2 cellular contexts compared by ENCODE assay signal in genomic region chr2:70091364-70091763, GRCh38.
TF ChIP-seq lines count a peak whose summit lies in the region.

No MANE protein-coding gene starts in this region.

TF ChIP-seq in HEK293, 187 proteins besides CTCF, POLR2A, EP300 and RAD21 (continued from another document):
- TF ChIP-seq, protein P1, sequence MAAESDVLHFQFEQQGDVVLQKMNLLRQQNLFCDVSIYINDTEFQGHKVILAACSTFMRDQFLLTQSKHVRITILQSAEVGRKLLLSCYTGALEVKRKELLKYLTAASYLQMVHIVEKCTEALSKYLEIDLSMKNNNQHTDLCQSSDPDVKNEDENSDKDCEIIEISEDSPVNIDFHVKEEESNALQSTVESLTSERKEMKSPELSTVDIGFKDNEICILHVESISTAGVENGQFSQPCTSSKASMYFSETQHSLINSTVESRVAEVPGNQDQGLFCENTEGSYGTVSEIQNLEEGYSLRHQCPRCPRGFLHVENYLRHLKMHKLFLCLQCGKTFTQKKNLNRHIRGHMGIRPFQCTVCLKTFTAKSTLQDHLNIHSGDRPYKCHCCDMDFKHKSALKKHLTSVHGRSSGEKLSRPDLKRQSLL (tag by site-specific recombination; IDR thresholded peaks at IDR 0.05), result no peak
- TF ChIP-seq, protein P2, sequence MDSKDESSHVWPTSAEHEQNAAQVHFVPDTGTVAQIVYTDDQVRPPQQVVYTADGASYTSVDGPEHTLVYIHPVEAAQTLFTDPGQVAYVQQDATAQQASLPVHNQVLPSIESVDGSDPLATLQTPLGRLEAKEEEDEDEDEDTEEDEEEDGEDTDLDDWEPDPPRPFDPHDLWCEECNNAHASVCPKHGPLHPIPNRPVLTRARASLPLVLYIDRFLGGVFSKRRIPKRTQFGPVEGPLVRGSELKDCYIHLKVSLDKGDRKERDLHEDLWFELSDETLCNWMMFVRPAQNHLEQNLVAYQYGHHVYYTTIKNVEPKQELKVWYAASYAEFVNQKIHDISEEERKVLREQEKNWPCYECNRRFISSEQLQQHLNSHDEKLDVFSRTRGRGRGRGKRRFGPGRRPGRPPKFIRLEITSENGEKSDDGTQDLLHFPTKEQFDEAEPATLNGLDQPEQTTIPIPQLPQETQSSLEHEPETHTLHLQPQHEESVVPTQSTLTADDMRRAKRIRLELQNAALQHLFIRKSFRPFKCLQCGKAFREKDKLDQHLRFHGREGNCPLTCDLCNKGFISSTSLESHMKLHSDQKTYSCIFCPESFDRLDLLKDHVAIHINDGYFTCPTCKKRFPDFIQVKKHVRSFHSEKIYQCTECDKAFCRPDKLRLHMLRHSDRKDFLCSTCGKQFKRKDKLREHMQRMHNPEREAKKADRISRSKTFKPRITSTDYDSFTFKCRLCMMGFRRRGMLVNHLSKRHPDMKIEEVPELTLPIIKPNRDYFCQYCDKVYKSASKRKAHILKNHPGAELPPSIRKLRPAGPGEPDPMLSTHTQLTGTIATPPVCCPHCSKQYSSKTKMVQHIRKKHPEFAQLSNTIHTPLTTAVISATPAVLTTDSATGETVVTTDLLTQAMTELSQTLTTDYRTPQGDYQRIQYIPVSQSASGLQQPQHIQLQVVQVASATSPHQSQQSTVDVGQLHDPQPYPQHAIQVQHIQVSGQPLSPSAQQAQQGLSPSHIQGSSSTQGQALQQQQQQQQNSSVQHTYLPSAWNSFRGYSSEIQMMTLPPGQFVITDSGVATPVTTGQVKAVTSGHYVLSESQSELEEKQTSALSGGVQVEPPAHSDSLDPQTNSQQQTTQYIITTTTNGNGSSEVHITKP (tag by site-specific recombination; IDR thresholded peaks at IDR 0.05), result peak; percentile 41
- TF ChIP-seq ZNF18 (tag by site-specific recombination; IDR thresholded peaks at IDR 0.05) (no peak), ZBTB17 (tag by site-specific recombination; IDR thresholded peaks at IDR 0.05) (peak; percentile 78), SCRT2 (tag by site-specific recombination; IDR thresholded peaks at IDR 0.05) (peak; percentile 73), WT1 (tag by site-specific recombination; IDR thresholded peaks at IDR 0.05) (no peak), ZNF132 (tag by site-specific recombination; IDR thresholded peaks at IDR 0.05; ENCODE audit: borderline replicate concordance) (no peak), ZFHX2 (tag by site-specific recombination; conservative IDR thresholded peaks at IDR 0.05) (no peak)

TF ChIP-seq in GM12878, 131 proteins besides CTCF, POLR2A, EP300 and RAD21 (continued from another document):
- TF ChIP-seq, protein P3, sequence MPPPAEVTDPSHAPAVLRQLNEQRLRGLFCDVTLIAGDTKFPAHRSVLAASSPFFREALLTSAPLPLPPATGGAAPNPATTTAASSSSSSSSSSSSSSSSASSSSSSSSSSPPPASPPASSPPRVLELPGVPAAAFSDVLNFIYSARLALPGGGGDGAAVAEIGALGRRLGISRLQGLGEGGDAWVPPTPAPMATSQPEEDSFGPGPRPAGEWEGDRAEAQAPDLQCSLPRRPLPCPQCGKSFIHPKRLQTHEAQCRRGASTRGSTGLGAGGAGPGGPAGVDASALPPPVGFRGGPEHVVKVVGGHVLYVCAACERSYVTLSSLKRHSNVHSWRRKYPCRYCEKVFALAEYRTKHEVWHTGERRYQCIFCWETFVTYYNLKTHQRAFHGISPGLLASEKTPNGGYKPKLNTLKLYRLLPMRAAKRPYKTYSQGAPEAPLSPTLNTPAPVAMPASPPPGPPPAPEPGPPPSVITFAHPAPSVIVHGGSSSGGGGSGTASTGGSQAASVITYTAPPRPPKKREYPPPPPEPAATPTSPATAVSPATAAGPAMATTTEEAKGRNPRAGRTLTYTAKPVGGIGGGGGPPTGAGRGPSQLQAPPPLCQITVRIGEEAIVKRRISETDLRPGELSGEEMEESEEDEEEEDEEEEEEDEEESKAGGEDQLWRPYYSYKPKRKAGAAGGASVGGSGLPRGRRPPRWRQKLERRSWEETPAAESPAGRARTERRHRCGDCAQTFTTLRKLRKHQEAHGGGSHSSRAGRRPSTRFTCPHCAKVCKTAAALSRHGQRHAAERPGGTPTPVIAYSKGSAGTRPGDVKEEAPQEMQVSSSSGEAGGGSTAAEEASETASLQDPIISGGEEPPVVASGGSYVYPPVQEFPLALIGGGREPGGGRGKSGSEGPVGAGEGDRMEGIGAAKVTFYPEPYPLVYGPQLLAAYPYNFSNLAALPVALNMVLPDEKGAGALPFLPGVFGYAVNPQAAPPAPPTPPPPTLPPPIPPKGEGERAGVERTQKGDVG (CRISPR knock-in tag; IDR thresholded peaks at IDR 0.05), result no peak
- no peak for TF ChIP-seq ZNF384 (IDR thresholded peaks at IDR 0.05; ENCODE audit: borderline replicate concordance, low read depth, low read length)
- TF ChIP-seq NR2C1 (IDR thresholded peaks at IDR 0.05), result no peak
- TF ChIP-seq ZBTB40 (IDR thresholded peaks at IDR 0.05; ENCODE audit: borderline replicate concordance), result no peak
- no peak for TF ChIP-seq BCL3 (IDR thresholded peaks at IDR 0.05; ENCODE audit: borderline replicate concordance, insufficient read depth, low read depth, low read length, poor library complexity, severe bottlenecking)
- TF ChIP-seq YY1 (IDR thresholded peaks at IDR 0.05; ENCODE audit: low read depth, low read length), result no peak
- TF ChIP-seq, protein P4, sequence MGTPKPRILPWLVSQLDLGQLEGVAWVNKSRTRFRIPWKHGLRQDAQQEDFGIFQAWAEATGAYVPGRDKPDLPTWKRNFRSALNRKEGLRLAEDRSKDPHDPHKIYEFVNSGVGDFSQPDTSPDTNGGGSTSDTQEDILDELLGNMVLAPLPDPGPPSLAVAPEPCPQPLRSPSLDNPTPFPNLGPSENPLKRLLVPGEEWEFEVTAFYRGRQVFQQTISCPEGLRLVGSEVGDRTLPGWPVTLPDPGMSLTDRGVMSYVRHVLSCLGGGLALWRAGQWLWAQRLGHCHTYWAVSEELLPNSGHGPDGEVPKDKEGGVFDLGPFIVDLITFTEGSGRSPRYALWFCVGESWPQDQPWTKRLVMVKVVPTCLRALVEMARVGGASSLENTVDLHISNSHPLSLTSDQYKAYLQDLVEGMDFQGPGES (IDR thresholded peaks at IDR 0.05), result no peak
- TF ChIP-seq GATAD2B (conservative IDR thresholded peaks at IDR 0.05; ENCODE audit: low read depth), result no peak
- TF ChIP-seq MEF2A (IDR thresholded peaks at IDR 0.05; ENCODE audit: insufficient read depth, low read depth, low read length), result no peak
